In the genomic region with DNA sequence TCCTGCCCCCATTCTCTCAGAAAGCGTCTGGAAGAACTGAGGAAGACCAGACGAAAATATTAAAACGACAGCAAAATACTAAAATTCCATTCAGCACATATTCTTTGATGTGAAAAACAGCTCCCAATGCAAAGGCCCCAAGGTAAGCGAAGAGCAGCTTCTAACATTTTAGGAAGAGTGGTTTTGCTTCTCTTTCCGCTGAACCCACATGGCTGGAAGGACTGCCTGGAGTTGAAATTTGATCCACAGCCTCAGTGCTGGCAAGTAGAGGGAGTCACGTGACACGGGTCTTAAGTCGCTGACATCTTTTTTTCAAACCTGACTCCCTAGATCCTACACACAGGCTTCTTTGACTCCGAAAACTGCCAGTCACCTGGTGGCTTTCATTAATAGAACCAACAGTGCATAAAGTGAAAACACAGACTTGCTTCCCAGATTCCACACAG, we compare ENCODE assay signal across 8 cellular contexts. TPM values are rescaled to one million over a fixed set of nuclear protein-coding genes. Genes with fewer than 3 reads are reported as not detected.
DNase-seq lines count a peak whose midpoint lies in the region; ATAC-seq and TF ChIP-seq lines count a peak whose summit lies in the region.

TSS of gene FAM13A (minus strand) at position 233 of the 446 bp plus-strand sequence. CDS start at position 12, 221 bp downstream.

- no peaks in the 10 kb centered on the region for H3K36me3 ChIP-seq in CD4-positive, CD25-positive, alpha-beta regulatory T cell (ENCODE audit: control insufficient read depth, insufficient read depth, low read length)
- H3K36me3 ChIP-seq in mucosa of rectum (ENCODE audit: control insufficient read depth in 2 of 2, insufficient read depth in 2 of 2, low read length in 2 of 2) (no peaks in the 10 kb centered on the region), urinary bladder (ENCODE audit: insufficient read depth) (no peaks in the 10 kb centered on the region)

- H3K27me3 Mint-ChIP-seq in CD4-positive, CD25-positive, alpha-beta regulatory T cell = no peaks in the 10 kb centered on the region
- no peaks in the 10 kb centered on the region for H3K27me3 Mint-ChIP-seq in T-helper 17 cell

- no peak within 1 kb of the TSS for H3K4me3 ChIP-seq in CD4-positive, CD25-positive, alpha-beta regulatory T cell (ENCODE audit: low read depth, low read length)
- H3K4me3 ChIP-seq in fibroblast of mammary gland (ENCODE audit: control insufficient read depth, low read depth, low read length) (peak within 1 kb of the TSS; percentile 65), mucosa of rectum (ENCODE audit: low read length in 2 of 2) (peak within 1 kb of the TSS; percentile 51 to 57), urinary bladder (ENCODE audit: low read depth, low read length) (peak within 1 kb of the TSS; percentile 58)

- no peaks in the 10 kb centered on the region for H3K27me3 ChIP-seq in CD4-positive, CD25-positive, alpha-beta regulatory T cell (ENCODE audit: control insufficient read depth, insufficient read depth, low read length)
- H3K27me3 ChIP-seq in mucosa of rectum (ENCODE audit: control insufficient read depth in 2 of 2, insufficient read depth in 2 of 2, low read length in 2 of 2) = no peaks in the 10 kb centered on the region

- no peak within 1 kb of the TSS for H3K27ac Mint-ChIP-seq in CD4-positive, CD25-positive, alpha-beta regulatory T cell
- no peak within 1 kb of the TSS for H3K27ac Mint-ChIP-seq in T-helper 17 cell

- no peak for TF ChIP-seq CTCF in fibroblast of mammary gland (conservative IDR thresholded peaks at IDR 0.05; ENCODE audit: control insufficient read depth, insufficient read depth, low read depth, low read length)

- H3K4me1 Mint-ChIP-seq in CD4-positive, CD25-positive, alpha-beta regulatory T cell = peaks cover 5 to 21% (median 8%) of the 10 kb centered on the region in 4 donors
- H3K4me1 Mint-ChIP-seq in T-helper 17 cell = peaks cover 3% of the 10 kb centered on the region

- H3K9ac ChIP-seq in mucosa of rectum (ENCODE audit: low read depth in 1 of 2, low read length in 2 of 2) = peak within 1 kb of the TSS; percentile 38 to 57

- peak within 1 kb of the TSS in 1 of 4 donors; percentile 44 for H3K4me3 Mint-ChIP-seq in CD4-positive, CD25-positive, alpha-beta regulatory T cell
- peak within 1 kb of the TSS; percentile 4 for H3K4me3 Mint-ChIP-seq in T-helper 17 cell

- DNase-seq in CD4-positive, CD25-positive, alpha-beta regulatory T cell = peak in 1 of 3 donors; percentile 16
- DNase-seq in NCI-H1092 (lab: John Stamatoyannopoulos, UW) (peak; percentile 79), T-helper 17 cell (no peak), fibroblast of mammary gland (ENCODE audit: low read depth) (peak; percentile 98)

- no peak for ATAC-seq in CD4-positive, CD25-positive, alpha-beta regulatory T cell (ENCODE audit: low read depth in 2 of 2)
- ATAC-seq in GM21423 (IDR thresholded peaks at IDR 0.05; ENCODE audit: unreplicated experiment) = peak; percentile 77
- ATAC-seq in T-helper 17 cell = no peak
- no peak for ATAC-seq in GM19023 (IDR thresholded peaks at IDR 0.05; ENCODE audit: unreplicated experiment)

- no peaks in the 10 kb centered on the region for H3K9me3 ChIP-seq in CD4-positive, CD25-positive, alpha-beta regulatory T cell (ENCODE audit: control insufficient read depth in 2 of 2, low read length in 2 of 2)
- H3K9me3 ChIP-seq in T-helper 17 cell (ENCODE audit: control insufficient read depth, low read length, poor library complexity, severe bottlenecking) = no peaks in the 10 kb centered on the region
- H3K9me3 ChIP-seq in mucosa of rectum (ENCODE audit: control insufficient read depth in 2 of 2, low read length in 2 of 2) = no peaks in the 10 kb centered on the region

- H3K36me3 Mint-ChIP-seq in CD4-positive, CD25-positive, alpha-beta regulatory T cell = no peaks in the 10 kb centered on the region
- H3K36me3 Mint-ChIP-seq in T-helper 17 cell (ENCODE audit: low read depth) = peaks cover under 1% of the 10 kb centered on the region

- 2% methylated on average over 9 of the region's 9 CpGs for WGBS in urinary bladder

- H3K9me3 Mint-ChIP-seq in CD4-positive, CD25-positive, alpha-beta regulatory T cell = peaks cover 0 to 13% (median 2%) of the 10 kb centered on the region in 7 donors

- no peaks in the 10 kb centered on the region for H3K4me1 ChIP-seq in CD4-positive, CD25-positive, alpha-beta regulatory T cell (ENCODE audit: control insufficient read depth, insufficient read depth, low read length, poor library complexity, severe bottlenecking)
- peaks cover 0 to 4% of the 10 kb centered on the region in 2 donors for H3K4me1 ChIP-seq in mucosa of rectum (ENCODE audit: control insufficient read depth in 2 of 2, insufficient read depth in 2 of 2, low read length in 2 of 2)
- no peaks in the 10 kb centered on the region for H3K4me1 ChIP-seq in urinary bladder (ENCODE audit: insufficient read depth)

- no peak within 1 kb of the TSS for H3K27ac ChIP-seq in CD4-positive, CD25-positive, alpha-beta regulatory T cell (ENCODE audit: insufficient read depth, low read length, poor library complexity, severe bottlenecking)
- peak within 1 kb of the TSS in 1 of 2 donors; percentile 11 for H3K27ac ChIP-seq in mucosa of rectum (ENCODE audit: low read depth in 2 of 2, low read length in 2 of 2)
- H3K27ac ChIP-seq in urinary bladder (ENCODE audit: low read depth) = peak within 1 kb of the TSS; percentile 73

RNA-seq across cellular contexts. Expression of gene FAM13A, which starts in this region (rescaled TPM):
- total RNA-seq in CD4-positive, CD25-positive, alpha-beta regulatory T cell = 38.4 TPM
- polyA plus RNA-seq in CD4-positive, CD25-positive, alpha-beta regulatory T cell = 10 to 100 TPM in 2 of 4 donors, 1 to 10 TPM in 2; 7.8 to 11.9 (median 9.5) TPM
- total RNA-seq in T-helper 17 cell (10 to 100 TPM; 10.8 to 37.5 TPM), urinary bladder (85.3 TPM)
- 21.9 TPM for polyA plus RNA-seq in urinary bladder

Comparison
In these comparisons a context has a peak if more than half of its experiments do, and no peak if none do; other contexts are left out.
1. DNase-seq: peak in NCI-H1092 (single experiment) and fibroblast of mammary gland (single experiment); none in T-helper 17 cell (0 of 3).